8 cellular contexts compared by ENCODE assay signal in genomic region chr3:61903931-61904657, GRCh38.
DNase-seq lines count a peak whose midpoint lies in the region; ATAC-seq and TF ChIP-seq lines count a peak whose summit lies in the region.

No MANE protein-coding gene starts in this region.

- H3K4me3 Mint-ChIP-seq in neural crest cell (no peak overlapping the region), CD14-positive monocyte (no peak overlapping the region)

- H3K4me1 Mint-ChIP-seq in neural crest cell (peaks cover 8% of the 10 kb centered on the region), CD14-positive monocyte (peaks cover 1% of the 10 kb centered on the region)

- ATAC-seq in GM19043 (IDR thresholded peaks at IDR 0.05; ENCODE audit: low read depth, unreplicated experiment) (peak; percentile 49), HG02852 (IDR thresholded peaks at IDR 0.05; ENCODE audit: unreplicated experiment) (no peak)

- H3K27me3 Mint-ChIP-seq in neural crest cell (ENCODE audit: low read depth) (no peaks in the 10 kb centered on the region), CD14-positive monocyte (ENCODE audit: low read depth in 3 of 3) (peaks cover 0 to 6% (median 1%) of the 10 kb centered on the region in 3 donors)

- H3K9me3 ChIP-seq in MG63, result no peaks in the 10 kb centered on the region

- no peak for TF ChIP-seq CTCF in coronary artery (IDR thresholded peaks at IDR 0.05)
- no peak for TF ChIP-seq CTCF in neural crest cell (conservative IDR thresholded peaks at IDR 0.05)
- no peak for TF ChIP-seq CTCF in CD14-positive monocyte (IDR thresholded peaks at IDR 0.05)

- no peaks in the 10 kb centered on the region for H3K9me3 Mint-ChIP-seq in neural crest cell
- H3K9me3 Mint-ChIP-seq in CD14-positive monocyte, result peaks cover 0 to 2% (median 0%) of the 10 kb centered on the region in 7 donors

- peak overlapping the region; percentile 43 for H3K27ac Mint-ChIP-seq in neural crest cell (ENCODE audit: unreplicated experiment)
- no peak overlapping the region for H3K27ac Mint-ChIP-seq in CD14-positive monocyte

- H3K4me3 ChIP-seq in MG63 (no peak overlapping the region), coronary artery (no peak overlapping the region)

- H3K27ac ChIP-seq in coronary artery, result peak overlapping the region; percentile 60 to 79

- H3K36me3 Mint-ChIP-seq in neural crest cell (ENCODE audit: low read depth), result no peaks in the 10 kb centered on the region
- H3K36me3 Mint-ChIP-seq in CD14-positive monocyte, result no peaks in the 10 kb centered on the region

- DNase-seq in MG63 (peak; percentile 24), coronary artery (ENCODE audit: low spot score) (no peak), neural crest cell (ENCODE audit: low read depth, low spot score) (no peak), CD14-positive monocyte (ENCODE audit: low spot score) (no peak), activated gamma-delta T cell treated with Interleukin-2 at 50 U/mL for 16 hours (no peak)
- DNase-seq in stimulated activated CD4-positive, alpha-beta T cell treated with anti-CD3 and anti-CD28 coated beads, Interleukin-1b, Interleukin-23, amount 100 ng/mL, for 48 hours, result no peak

- no peaks in the 10 kb centered on the region for H3K27me3 ChIP-seq in MG63

- H3K36me3 ChIP-seq in MG63, result no peaks in the 10 kb centered on the region

- intact Hi-C loops in CD14-positive monocyte (cut with micrococcal nuclease), result no loop called here
